8 cellular contexts compared by ENCODE assay signal in the genomic region with DNA sequence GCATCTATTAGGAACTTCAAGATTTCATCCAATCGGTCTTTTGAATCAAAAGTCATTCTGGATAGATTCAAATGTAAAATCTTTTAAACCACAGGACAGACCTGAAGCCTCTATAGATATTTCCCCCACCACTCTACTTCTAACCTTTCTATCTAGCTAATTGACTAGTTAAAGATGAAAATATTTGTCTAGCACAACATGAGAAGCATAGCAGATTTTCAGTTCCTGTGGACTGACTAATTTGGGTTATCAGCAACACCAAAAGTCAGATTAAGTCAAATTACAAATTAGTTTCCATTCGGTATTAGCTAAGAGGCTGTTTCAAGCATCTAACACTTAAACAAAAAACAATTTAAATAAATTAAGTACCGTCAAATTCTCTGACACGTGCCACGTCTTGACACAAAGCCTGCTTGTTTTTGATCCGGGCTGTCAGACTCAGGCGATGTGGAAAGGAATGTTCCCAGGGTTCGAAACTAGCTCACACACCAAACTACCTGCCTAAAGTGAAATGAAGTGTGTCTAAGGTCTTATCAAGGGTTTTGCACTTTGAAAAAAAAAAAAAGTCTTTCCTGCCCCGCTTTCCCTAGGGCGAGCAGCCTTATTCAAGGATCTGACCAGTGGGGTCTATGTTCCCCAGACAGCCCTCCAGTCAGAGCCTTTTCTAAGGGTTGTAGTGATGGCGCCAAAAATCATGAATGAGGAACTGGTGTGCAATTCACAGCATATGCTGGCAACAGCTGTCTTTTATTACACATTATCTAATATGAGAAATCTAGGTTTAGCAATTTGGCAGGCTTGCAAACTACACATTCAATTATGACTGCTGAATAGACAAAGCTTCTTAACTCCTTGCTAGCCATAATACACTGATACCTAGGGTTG. TPM values are rescaled to one million over a fixed set of nuclear protein-coding genes. Genes with fewer than 3 reads are reported as not detected.
A peak's percentile ranks its signal among the peaks of the same experiment; 100 is the strongest.
DNase-seq lines count a peak whose midpoint lies in the region; ATAC-seq and TF ChIP-seq lines count a peak whose summit lies in the region.

No MANE protein-coding gene starts in this region.

- H3K4me1 ChIP-seq in esophagus muscularis mucosa: peaks cover 3 to 14% (median 7%) of the 10 kb centered on the region in 4 donors

- H3K4me3 ChIP-seq in esophagus muscularis mucosa: peak overlapping the region in 1 of 4 donors; percentile 11

- ATAC-seq in GM18520 (IDR thresholded peaks at IDR 0.05; ENCODE audit: unreplicated experiment) (peak; percentile 5), HG02870 (IDR thresholded peaks at IDR 0.05; ENCODE audit: unreplicated experiment) (peak; percentile 8)

- H3K9me3 ChIP-seq in esophagus muscularis mucosa: no peaks in the 10 kb centered on the region

- TF ChIP-seq POLR2A in esophagus muscularis mucosa (IDR thresholded peaks at IDR 0.05; ENCODE audit: low read depth): no peak

- 50% methylated on average over 11 of the region's 11 CpGs for WGBS in esophagus muscularis mucosa

- H3K27me3 ChIP-seq in esophagus muscularis mucosa: no peaks in the 10 kb centered on the region

- no peak for TF ChIP-seq CTCF in esophagus muscularis mucosa (IDR thresholded peaks at IDR 0.05)

- H3K27ac ChIP-seq in esophagus muscularis mucosa (replicated peaks in 1 of 4): no peak overlapping the region
- no peak overlapping the region for H3K27ac ChIP-seq in caudate nucleus (ENCODE audit: low read depth, low read length)

- DNase-seq in OCI-M1 (lab: John Stamatoyannopoulos, UW) (peak; percentile 67), kidney tubule cell (ENCODE audit: low spot score) (peak; percentile 14), cortex of kidney (lab: John Stamatoyannopoulos, UW) (no peak), epidermal melanocyte (ENCODE audit: insufficient read length, low spot score) (no peak), esophagus muscularis mucosa (ENCODE audit: extremely low spot score) (no peak), caudate nucleus (lab: John Stamatoyannopoulos, UW) (no peak)

- intact Hi-C loops in esophagus muscularis mucosa (cut with DNase I): no loop called here

- H3K36me3 ChIP-seq in esophagus muscularis mucosa: no peaks in the 10 kb centered on the region

- TF ChIP-seq EP300 in esophagus muscularis mucosa (IDR thresholded peaks at IDR 0.05): no peak

RNA-seq across cellular contexts. Expression of a gene that starts 4.7 kb away (rescaled TPM):
- 10 to 100 TPM in 1 of 4 donors, 1 to 10 TPM in 3; 2.6 to 14.1 (median 3.4) TPM for total RNA-seq in esophagus muscularis mucosa

Comparison
In these comparisons a context has a peak if more than half of its experiments do, and no peak if none do; other contexts are left out.
1. DNase-seq: peak in OCI-M1 (single experiment) and kidney tubule cell (single experiment); none in cortex of kidney (single experiment), epidermal melanocyte (single experiment), esophagus muscularis mucosa (single experiment) and caudate nucleus (0 of 61).